ENCODE assay signal across 8 cellular contexts in the genomic region with DNA sequence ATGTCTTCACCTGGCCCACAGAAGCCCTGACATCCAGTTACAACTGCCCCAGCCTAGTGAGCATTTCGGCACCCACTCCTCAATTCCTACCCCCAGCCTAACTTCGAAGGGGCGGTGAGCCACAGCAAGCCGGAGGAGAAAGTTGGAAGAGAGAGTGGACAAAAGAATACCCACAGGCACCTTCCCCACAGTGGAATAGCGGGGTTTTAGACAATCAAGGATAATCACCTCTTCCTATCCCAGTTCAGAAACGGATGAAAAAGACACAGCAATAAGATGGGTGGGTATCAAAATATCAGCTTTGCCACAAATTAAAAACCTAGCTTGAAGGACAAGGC. TPM values are rescaled to one million over a fixed set of nuclear protein-coding genes. Genes with fewer than 3 reads are reported as not detected.
DNase-seq lines count a peak whose midpoint lies in the region; TF ChIP-seq lines count a peak whose summit lies in the region.

No MANE protein-coding gene starts in this region.

- no peaks in the 10 kb centered on the region for H3K9me3 ChIP-seq in Peyer's patch

- TF ChIP-seq CTCF in GM12864 (IDR thresholded peaks at IDR 0.05; ENCODE audit: low read depth, low read length, missing control alignments) (no peak), Peyer's patch (IDR thresholded peaks at IDR 0.05) (no peak), retinal pigment epithelial cell (conservative IDR thresholded peaks at IDR 0.05; ENCODE audit: low read depth, low read length) (no peak)

- DNase-seq in GM12864 (ENCODE audit: low read depth) (no peak), Peyer's patch (no peak), epithelial cell of prostate (ENCODE audit: low read depth, low spot score) (no peak), retinal pigment epithelial cell (ENCODE audit: low read depth) (no peak), NCI-H524 treated with DMSO at 0.1 percent for 48 hours (lab: John Stamatoyannopoulos, UW) (no peak), AG08396 (ENCODE audit: low spot score) (no peak), anterior cingulate cortex (lab: John Stamatoyannopoulos, UW) (no peak), COLO668 (lab: John Stamatoyannopoulos, UW; ENCODE audit: unreplicated experiment) (no peak)

- H3K27me3 ChIP-seq in Peyer's patch, result no peaks in the 10 kb centered on the region

- peak overlapping the region; percentile 87 for H3K4me3 ChIP-seq in GM12864 (ENCODE audit: low read depth, low read length)
- peak overlapping the region; percentile 64 to 93 (median 86) for H3K4me3 ChIP-seq in Peyer's patch
- peak overlapping the region; percentile 65 for H3K4me3 ChIP-seq in retinal pigment epithelial cell (ENCODE audit: low read length)

- H3K27ac ChIP-seq in Peyer's patch (peak overlapping the region in 2 of 4 donors; percentile 63 to 78), epithelial cell of prostate (peak overlapping the region; percentile 46)

- peaks cover 0 to 24% (median 3%) of the 10 kb centered on the region in 4 donors for H3K4me1 ChIP-seq in Peyer's patch

- no peak for TF ChIP-seq POLR2A in Peyer's patch (IDR thresholded peaks at IDR 0.05)

- H3K36me3 ChIP-seq in Peyer's patch, result peaks cover 0 to 24% (median 0%) of the 10 kb centered on the region in 3 donors

RNA-seq across cellular contexts. Expression of a gene that starts 1.3 kb away (rescaled TPM):
- total RNA-seq in Peyer's patch, result 100 to 1,000 TPM in 1 of 4 donors, 10 to 100 TPM in 3; 43.7 to 172 (median 66.5) TPM

RNA-seq across cellular contexts. Expression of a gene that starts 45.6 kb away (rescaled TPM):
- 10 to 100 TPM in 1 of 4 donors, 1 to 10 TPM in 3; 1.1 to 13.2 (median 2.6) TPM for total RNA-seq in Peyer's patch

RNA-seq across cellular contexts. Expression of a gene that starts 55.5 kb away (rescaled TPM):
- total RNA-seq in Peyer's patch, result 100 to 1,000 TPM in 3 of 4 donors, 10 to 100 TPM in 1; 96.7 to 178 (median 148) TPM

RNA-seq across cellular contexts. Expression of a gene that starts 56.2 kb away (rescaled TPM):
- total RNA-seq in Peyer's patch, result 10 to 100 TPM in 3 of 4 donors, 1 to 10 TPM in 1; 5.3 to 32.6 (median 17.5) TPM
